Comparison of ENCODE assay signal across 13 cellular contexts in genomic region chr7:452230-452751, GRCh38.
A peak's percentile ranks its signal among the peaks of the same experiment; 100 is the strongest.
DNase-seq lines count a peak whose midpoint lies in the region; ATAC-seq and TF ChIP-seq lines count a peak whose summit lies in the region.
"Had no signal": no experiment of that assay in that cellular context is flagged by ENCODE, and none has a peak within 500 bp of the region (broad histone marks: within the 10 kb centered on the region; RNA-seq: fewer than 3 reads in every experiment).

No MANE protein-coding gene starts in this region.

- no peak for ATAC-seq in HG03565 (IDR thresholded peaks at IDR 0.05; ENCODE audit: unreplicated experiment)

- no peak overlapping the region for H3K4me3 Mint-ChIP-seq in activated T-helper 2 cell treated with anti-CD3 and anti-CD28 coated beads, Interferon-gamma antibody, Interleukin-2, Interleukin-4, amounts not matched to agents 10 μg/mL and 5 μg/mL and 100 μg/mL, durations not matched to agents 14 hours and 24 hours and 36 hours (ENCODE audit: low read depth)
- H3K4me3 Mint-ChIP-seq: stimulated activated memory B cell treated with anti-CD40 and anti-IgM and Interleukin-4, amounts not matched to agents 10 μg/mL and 1 μg/mL and 100 μg/mL, for 72 hours had no signal

- H3K4me1 ChIP-seq in NT2/D1 (ENCODE audit: insufficient read depth, insufficient read length) (peaks cover 21% of the 10 kb centered on the region), fibroblast of lung (ENCODE audit: control insufficient read depth, extremely low read depth, insufficient read depth, low read length) (no peaks in the 10 kb centered on the region), mesodermal cell (ENCODE audit: control insufficient read depth, insufficient read depth, low read length, poor library complexity, severe bottlenecking) (peaks cover 15% of the 10 kb centered on the region)

- no peak overlapping the region for H3K27ac Mint-ChIP-seq in activated T-helper 2 cell treated with anti-CD3 and anti-CD28 coated beads, Interferon-gamma antibody, Interleukin-2, Interleukin-4, amounts not matched to agents 10 μg/mL and 5 μg/mL and 100 μg/mL, durations not matched to agents 14 hours and 24 hours and 36 hours

- 18 to 23% methylated on average over 25 to 29 of the region's 30 CpGs for WGBS in mesodermal cell (ENCODE audit: insufficient coverage in 2 of 2), 2 experiments

- H3K79me2 ChIP-seq in fibroblast of lung (ENCODE audit: control insufficient read depth, insufficient read depth, low read length): no peaks in the 10 kb centered on the region

- peak; percentile 65 for DNase-seq in AG10803 (ENCODE audit: low read depth)
- no peak for DNase-seq in NT2/D1 (ENCODE audit: low read depth, low spot score)
- peak; percentile 42 to 65 for DNase-seq in fibroblast of lung (ENCODE audit: low read depth in 2 of 2)
- DNase-seq in activated T-helper 2 cell treated with anti-CD3 and anti-CD28 coated beads, Interferon-gamma antibody, Interleukin-2, Interleukin-4, amounts not matched to agents 10 μg/mL and 5 μg/mL and 100 μg/mL, durations not matched to agents 14 hours and 24 hours and 36 hours (ENCODE audit: low spot score): no peak
- DNase-seq in activated CD4-positive, alpha-beta T cell treated with anti-CD3 and anti-CD28 coated beads, Interleukin-2, amount 50 U/mL, for 48 hours: no peak
- DNase-seq in dermis blood vessel endothelial cell: no peak
- DNase-seq: activated effector memory CD4-positive, alpha-beta T cell treated with anti-CD3 and anti-CD28 coated beads, Interleukin-2, amount 50 U/mL, for 16 hours; dorsolateral prefrontal cortex; GDM1; naive thymus-derived CD4-positive, alpha-beta T cell had no signal

- H3K9me3 ChIP-seq in NT2/D1 (ENCODE audit: insufficient read depth, low read length) (no peaks in the 10 kb centered on the region), fibroblast of lung (ENCODE audit: control insufficient read depth, insufficient read depth, low read depth, low read length) (no peaks in the 10 kb centered on the region), mesodermal cell (ENCODE audit: control insufficient read depth, low read length) (no peaks in the 10 kb centered on the region)

- TF ChIP-seq CTCF in AG10803 (conservative IDR thresholded peaks at IDR 0.05; ENCODE audit: low read length) (no peak), fibroblast of lung (conservative IDR thresholded peaks at IDR 0.05 in 1 of 2, IDR thresholded peaks at IDR 0.05 in 1 of 2; ENCODE audit: low read depth in 1 of 2, low read length in 2 of 2) (no peak)

- H3K36me3 ChIP-seq in NT2/D1 (ENCODE audit: insufficient read depth, insufficient read length, low read length) (no peaks in the 10 kb centered on the region), fibroblast of lung (ENCODE audit: control insufficient read depth, insufficient read depth, low read length) (no peaks in the 10 kb centered on the region), mesodermal cell (ENCODE audit: control insufficient read depth, insufficient read depth, low read length) (no peaks in the 10 kb centered on the region)

- no peaks in the 10 kb centered on the region for H4K20me1 ChIP-seq in fibroblast of lung (ENCODE audit: control insufficient read depth, extremely low read depth, insufficient read depth, low read length)

- peaks cover 15% of the 10 kb centered on the region for H3K27me3 Mint-ChIP-seq in activated T-helper 2 cell treated with anti-CD3 and anti-CD28 coated beads, Interferon-gamma antibody, Interleukin-2, Interleukin-4, amounts not matched to agents 10 μg/mL and 5 μg/mL and 100 μg/mL, durations not matched to agents 14 hours and 24 hours and 36 hours (ENCODE audit: low read depth)

- no peaks in the 10 kb centered on the region for H3K36me3 Mint-ChIP-seq in activated T-helper 2 cell treated with anti-CD3 and anti-CD28 coated beads, Interferon-gamma antibody, Interleukin-2, Interleukin-4, amounts not matched to agents 10 μg/mL and 5 μg/mL and 100 μg/mL, durations not matched to agents 14 hours and 24 hours and 36 hours (ENCODE audit: low read depth)
- H3K36me3 Mint-ChIP-seq: naive thymus-derived CD4-positive, alpha-beta T cell; stimulated activated memory B cell treated with anti-CD40 and anti-IgM and Interleukin-4, amounts not matched to agents 10 μg/mL and 1 μg/mL and 100 μg/mL, for 72 hours had no signal

- no peaks in the 10 kb centered on the region for H3K9me3 Mint-ChIP-seq in activated T-helper 2 cell treated with anti-CD3 and anti-CD28 coated beads, Interferon-gamma antibody, Interleukin-2, Interleukin-4, amounts not matched to agents 10 μg/mL and 5 μg/mL and 100 μg/mL, durations not matched to agents 14 hours and 24 hours and 36 hours
- H3K9me3 Mint-ChIP-seq: naive thymus-derived CD4-positive, alpha-beta T cell; stimulated activated memory B cell treated with anti-CD40 and anti-IgM and Interleukin-4, amounts not matched to agents 10 μg/mL and 1 μg/mL and 100 μg/mL, for 72 hours had no signal

- H3K4me3 ChIP-seq in AG10803 (ENCODE audit: low read length): no peak overlapping the region
- peak overlapping the region; percentile 48 for H3K4me3 ChIP-seq in NT2/D1 (ENCODE audit: insufficient read length, low read depth)
- no peak overlapping the region for H3K4me3 ChIP-seq in fibroblast of lung (replicated peaks in 1 of 4; ENCODE audit: control extremely low read depth in 1 of 4, insufficient read depth in 1 of 4, low read depth in 3 of 4, low read length in 4 of 4)
- peak overlapping the region; percentile 8 for H3K4me3 ChIP-seq in mesodermal cell (ENCODE audit: extremely low read depth, insufficient read depth, low read length, poor library complexity, severe bottlenecking)
- H3K4me3 ChIP-seq: dorsolateral prefrontal cortex had no signal

- intact Hi-C loops in activated T-helper 2 cell treated with anti-CD3 and anti-CD28 coated beads, Interferon-gamma antibody, Interleukin-2, Interleukin-4, amounts not matched to agents 10 μg/mL and 5 μg/mL and 100 μg/mL, durations not matched to agents 14 hours and 24 hours and 36 hours (cut with micrococcal nuclease): no loop called here

- peaks cover 6% of the 10 kb centered on the region for H3K4me1 Mint-ChIP-seq in activated T-helper 2 cell treated with anti-CD3 and anti-CD28 coated beads, Interferon-gamma antibody, Interleukin-2, Interleukin-4, amounts not matched to agents 10 μg/mL and 5 μg/mL and 100 μg/mL, durations not matched to agents 14 hours and 24 hours and 36 hours (ENCODE audit: low read depth)

- H3K9ac ChIP-seq in NT2/D1 (ENCODE audit: insufficient read length, low read depth) (peak overlapping the region; percentile 80), fibroblast of lung (ENCODE audit: insufficient read depth, low read length) (no peak overlapping the region)

- H3K27ac ChIP-seq in fibroblast of lung (ENCODE audit: insufficient read depth, low read length) (no peak overlapping the region), mesodermal cell (ENCODE audit: low read depth, low read length, severe bottlenecking) (no peak overlapping the region)

- H2AFZ ChIP-seq in fibroblast of lung (ENCODE audit: low read length): no peak overlapping the region

- H3K4me2 ChIP-seq in fibroblast of lung (ENCODE audit: extremely low read depth, insufficient read depth, low read length): no peak overlapping the region

- H3K27me3 ChIP-seq in NT2/D1 (ENCODE audit: insufficient read depth, insufficient read length) (peaks cover 17% of the 10 kb centered on the region), fibroblast of lung (ENCODE audit: control insufficient read depth, insufficient read depth, low read length) (peaks cover 7% of the 10 kb centered on the region)

Comparison
In these comparisons a context has a peak if more than half of its experiments do, and no peak if none do; other contexts are left out.
1. DNase-seq: peak in AG10803 (single experiment) and fibroblast of lung (2 of 2); none in NT2/D1 (single experiment), activated T-helper 2 cell treated with anti-CD3 and anti-CD28 coated beads, Interferon-gamma antibody, Interleukin-2, Interleukin-4, amounts not matched to agents 10 μg/mL and 5 μg/mL and 100 μg/mL, durations not matched to agents 14 hours and 24 hours and 36 hours (single experiment), activated CD4-positive, alpha-beta T cell treated with anti-CD3 and anti-CD28 coated beads, Interleukin-2, amount 50 U/mL, for 48 hours (0 of 2) and dermis blood vessel endothelial cell (single experiment).
2. H3K4me3 ChIP-seq: peak in NT2/D1 (single experiment) and mesodermal cell (single experiment); none in AG10803 (single experiment) and fibroblast of lung (0 of 4).